ENCODE assay signal across 19 cellular contexts in genomic region chr17:20187049-20187448, GRCh38.
A peak's percentile ranks its signal among the peaks of the same experiment; 100 is the strongest.
DNase-seq lines count a peak whose midpoint lies in the region; ATAC-seq and TF ChIP-seq lines count a peak whose summit lies in the region.
"Had no signal": no experiment of that assay in that cellular context is flagged by ENCODE, and none has a peak within 500 bp of the region (broad histone marks: within the 10 kb centered on the region; RNA-seq: fewer than 3 reads in every experiment).

No MANE protein-coding gene starts in this region.

- no peaks in the 10 kb centered on the region for H3K9me2 ChIP-seq in GM23338 (ENCODE audit: insufficient read depth)

- H3K4me3 Mint-ChIP-seq in GM23338, result no peak overlapping the region; the same call in 2 of the 3 replicates
- no peak overlapping the region for H3K4me3 Mint-ChIP-seq in natural killer cell treated with Interleukin-12 subunit alpha and Interleukin-12 subunit beta and Interleukin-15 and Interleukin-18, amount 100 ng/mL, for 72 hours
- H3K4me3 Mint-ChIP-seq: activated CD4-positive, alpha-beta memory T cell treated with anti-CD3 and anti-CD28 coated beads for 36 hours; activated naive CD4-positive, alpha-beta T cell treated with anti-CD3 and anti-CD28 coated beads, Interleukin-2, amount 50 U/mL, for 24 hours; activated T-cell treated with anti-CD3 and anti-CD28 coated beads, Interleukin-2, amount 50 U/mL, for 24 hours had no signal

- H3F3A ChIP-seq in GM23338 (replicated peaks; ENCODE audit: low read depth), result peaks cover 7% of the 10 kb centered on the region; the same call in 1 of the 2 replicates

- no peaks in the 10 kb centered on the region for H3K27me3 ChIP-seq in GM23338 (ENCODE audit: insufficient read depth)
- H3K27me3 ChIP-seq: right lobe of liver, suprapubic skin had no signal

- in situ Hi-C loops in GM13976 (cut with MboI; ENCODE audit: low sequenced_read_pairs, unreplicated experiment), result no loop called here

- DNase-seq in GM23338 (ENCODE audit: low spot score), result no peak
- peak; percentile 48 for DNase-seq in amniotic epithelial cell (ENCODE audit: low read depth)
- peak; percentile 85 for DNase-seq in fibroblast of mammary gland (ENCODE audit: low read depth)
- DNase-seq in substantia nigra (lab: John Stamatoyannopoulos, UW), result no peak
- no peak for DNase-seq in natural killer cell treated with Interleukin-12 subunit alpha and Interleukin-12 subunit beta and Interleukin-15 and Interleukin-18, amount 100 ng/mL, for 72 hours (ENCODE audit: low spot score)
- DNase-seq in islet precursor cell, result no peak
- DNase-seq in GM13976 (ENCODE audit: low spot score), result no peak
- DNase-seq: activated CD4-positive, alpha-beta memory T cell treated with anti-CD3 and anti-CD28 coated beads for 36 hours; activated T-cell treated with anti-CD3 and anti-CD28 coated beads, Interleukin-2, amount 50 U/mL, for 24 hours; head of caudate nucleus; midbrain; NCI-H2081 treated with DMSO at 0.1 percent for 48 hours; NCI-H748 treated with DMSO at 0.1 percent for 48 hours; right lobe of liver; stimulated activated CD4-positive, alpha-beta T cell treated with anti-CD3 and anti-CD28 coated beads, Interleukin-1b, Interleukin-23, amount 100 ng/mL, for 48 hours had no signal

- no peaks in the 10 kb centered on the region for H4K20me1 ChIP-seq in GM23338 (replicated peaks; ENCODE audit: insufficient read depth)

- H3K27ac ChIP-seq in GM23338 (ENCODE audit: low read depth), result no peak overlapping the region; the same call in 1 of the 2 replicates
- H3K27ac ChIP-seq in substantia nigra (ENCODE audit: low read depth, low read length, poor library complexity, severe bottlenecking), result peak overlapping the region; percentile 94
- H3K27ac ChIP-seq: right lobe of liver, suprapubic skin had no signal

- H3K4me3 ChIP-seq in GM23338 (no peak overlapping the region), fibroblast of mammary gland (ENCODE audit: control insufficient read depth, low read depth, low read length) (no peak overlapping the region)
- H3K4me3 ChIP-seq: right lobe of liver, suprapubic skin had no signal

- ATAC-seq in GM23338, result no peak
- ATAC-seq in natural killer cell treated with Interleukin-12 subunit alpha and Interleukin-12 subunit beta and Interleukin-15 and Interleukin-18, amount 100 ng/mL, for 72 hours, result no peak
- ATAC-seq in GM21381 (IDR thresholded peaks at IDR 0.05; ENCODE audit: unreplicated experiment), result no peak
- ATAC-seq: Panc1, right lobe of liver had no signal

- H3K4me2 ChIP-seq in GM23338, result no peak overlapping the region

- no peak overlapping the region for H2AFZ ChIP-seq in GM23338

- H3K36me3 ChIP-seq in GM23338 (ENCODE audit: insufficient read depth), result no peaks in the 10 kb centered on the region
- H3K36me3 ChIP-seq: right lobe of liver, suprapubic skin had no signal

- peaks cover 87% of the 10 kb centered on the region for H3K79me2 ChIP-seq in GM23338 (replicated peaks; ENCODE audit: insufficient read depth)

- peak overlapping the region; percentile 63; the same call in 1 of the 2 replicates for H3K27ac Mint-ChIP-seq in GM23338
- no peak overlapping the region for H3K27ac Mint-ChIP-seq in natural killer cell treated with Interleukin-12 subunit alpha and Interleukin-12 subunit beta and Interleukin-15 and Interleukin-18, amount 100 ng/mL, for 72 hours
- H3K27ac Mint-ChIP-seq: activated CD4-positive, alpha-beta memory T cell treated with anti-CD3 and anti-CD28 coated beads for 36 hours; activated naive CD4-positive, alpha-beta T cell treated with anti-CD3 and anti-CD28 coated beads, Interleukin-2, amount 50 U/mL, for 24 hours; activated T-cell treated with anti-CD3 and anti-CD28 coated beads, Interleukin-2, amount 50 U/mL, for 24 hours had no signal

- peaks cover 4% of the 10 kb centered on the region; the same call in 2 of the 3 replicates for H3K36me3 Mint-ChIP-seq in GM23338 (ENCODE audit: low read depth)
- no peaks in the 10 kb centered on the region for H3K36me3 Mint-ChIP-seq in natural killer cell treated with Interleukin-12 subunit alpha and Interleukin-12 subunit beta and Interleukin-15 and Interleukin-18, amount 100 ng/mL, for 72 hours
- H3K36me3 Mint-ChIP-seq: activated CD4-positive, alpha-beta memory T cell treated with anti-CD3 and anti-CD28 coated beads for 36 hours; activated naive CD4-positive, alpha-beta T cell treated with anti-CD3 and anti-CD28 coated beads, Interleukin-2, amount 50 U/mL, for 24 hours had no signal

- H3K9me3 Mint-ChIP-seq in GM23338, result no peaks in the 10 kb centered on the region; the same call in 2 of the 3 replicates
- H3K9me3 Mint-ChIP-seq in natural killer cell treated with Interleukin-12 subunit alpha and Interleukin-12 subunit beta and Interleukin-15 and Interleukin-18, amount 100 ng/mL, for 72 hours, result no peaks in the 10 kb centered on the region
- H3K9me3 Mint-ChIP-seq: activated CD4-positive, alpha-beta memory T cell treated with anti-CD3 and anti-CD28 coated beads for 36 hours; activated naive CD4-positive, alpha-beta T cell treated with anti-CD3 and anti-CD28 coated beads, Interleukin-2, amount 50 U/mL, for 24 hours; activated T-cell treated with anti-CD3 and anti-CD28 coated beads, Interleukin-2, amount 50 U/mL, for 24 hours had no signal

- TF ChIP-seq CTCF in GM23338 (conservative IDR thresholded peaks at IDR 0.05; ENCODE audit: low read depth in 2 of 2) (no peak), fibroblast of mammary gland (conservative IDR thresholded peaks at IDR 0.05; ENCODE audit: control insufficient read depth, insufficient read depth, low read depth, low read length) (no peak), GM13976 (IDR thresholded peaks at IDR 0.05; ENCODE audit: borderline replicate concordance, control extremely low read depth, extremely low read depth, insufficient read depth, missing control alignments) (no peak)

- peaks cover 61% of the 10 kb centered on the region for H3K4me1 Mint-ChIP-seq in GM23338
- peaks cover 0 to 5% of the 10 kb centered on the region in 2 donors for H3K4me1 Mint-ChIP-seq in natural killer cell treated with Interleukin-12 subunit alpha and Interleukin-12 subunit beta and Interleukin-15 and Interleukin-18, amount 100 ng/mL, for 72 hours (ENCODE audit: low read depth in 2 of 2)
- H3K4me1 Mint-ChIP-seq: activated naive CD4-positive, alpha-beta T cell treated with anti-CD3 and anti-CD28 coated beads, Interleukin-2, amount 50 U/mL, for 24 hours had no signal

- peaks cover 65% of the 10 kb centered on the region for H3K4me1 ChIP-seq in GM23338 (ENCODE audit: insufficient read depth)
- H3K4me1 ChIP-seq: right lobe of liver had no signal

- peaks cover 5% of the 10 kb centered on the region for H3K27me3 Mint-ChIP-seq in GM23338 (ENCODE audit: insufficient read depth, low read depth, poor library complexity)
- H3K27me3 Mint-ChIP-seq in natural killer cell treated with Interleukin-12 subunit alpha and Interleukin-12 subunit beta and Interleukin-15 and Interleukin-18, amount 100 ng/mL, for 72 hours, result no peaks in the 10 kb centered on the region
- H3K27me3 Mint-ChIP-seq: activated CD4-positive, alpha-beta memory T cell treated with anti-CD3 and anti-CD28 coated beads for 36 hours; activated naive CD4-positive, alpha-beta T cell treated with anti-CD3 and anti-CD28 coated beads, Interleukin-2, amount 50 U/mL, for 24 hours; activated T-cell treated with anti-CD3 and anti-CD28 coated beads, Interleukin-2, amount 50 U/mL, for 24 hours had no signal

TF ChIP-seq in GM23338, 12 proteins besides CTCF, POLR2A, EP300 and RAD21 (continues in another document):
- TF ChIP-seq REST (IDR thresholded peaks at IDR 0.05; ENCODE audit: unreplicated experiment) (no peak), JUNB (IDR thresholded peaks at IDR 0.05; ENCODE audit: unreplicated experiment) (no peak), ZNF331 (CRISPR knock-in tag; IDR thresholded peaks at IDR 0.05; ENCODE audit: low read depth) (no peak), CREB1 (CRISPR knock-in tag; IDR thresholded peaks at IDR 0.05; ENCODE audit: low read depth) (no peak), ETS1 (IDR thresholded peaks at IDR 0.05) (no peak), POLR2AphosphoS5 (IDR thresholded peaks at IDR 0.05; ENCODE audit: low read depth) (no peak)

Comparison
In these comparisons a context has a peak if more than half of its experiments do, and no peak if none do; other contexts are left out.
1. DNase-seq: peak in amniotic epithelial cell (single experiment) and fibroblast of mammary gland (single experiment); none in GM23338 (single experiment), substantia nigra (0 of 49), natural killer cell treated with Interleukin-12 subunit alpha and Interleukin-12 subunit beta and Interleukin-15 and Interleukin-18, amount 100 ng/mL, for 72 hours (single experiment), islet precursor cell (single experiment) and GM13976 (single experiment).